ENCODE assay signal across 17 cellular contexts in genomic region chr4:151485541-151486131, GRCh38.
DNase-seq lines count a peak whose midpoint lies in the region; ATAC-seq and TF ChIP-seq lines count a peak whose summit lies in the region.
"Had no signal": no experiment of that assay in that cellular context is flagged by ENCODE, and none has a peak within 500 bp of the region (broad histone marks: within the 10 kb centered on the region; RNA-seq: fewer than 3 reads in every experiment).

No MANE protein-coding gene starts in this region.

- H3K4me2 ChIP-seq in neuronal stem cell (ENCODE audit: insufficient read depth, low read length, poor library complexity, severe bottlenecking), result no peak overlapping the region

- no peak overlapping the region for H2AFZ ChIP-seq in neuronal stem cell (ENCODE audit: low read length)

- peaks cover under 1% of the 10 kb centered on the region for H3K9me3 ChIP-seq in endodermal cell (ENCODE audit: control insufficient read depth, low read length)
- peaks cover 0 to 1% of the 10 kb centered on the region in 2 donors for H3K9me3 ChIP-seq in neuronal stem cell (replicated peaks in 1 of 2; ENCODE audit: control insufficient read depth in 2 of 2, insufficient read depth in 1 of 2, low read depth in 1 of 2, low read length in 2 of 2)
- H3K9me3 ChIP-seq in naive thymus-derived CD4-positive, alpha-beta T cell (ENCODE audit: control insufficient read depth in 2 of 3, low read length in 3 of 3), result no peaks in the 10 kb centered on the region
- no peaks in the 10 kb centered on the region for H3K9me3 ChIP-seq in mucosa of descending colon
- H3K9me3 ChIP-seq: adrenal gland, esophagus muscularis mucosa had no signal

- CTCF ChIA-PET in naive thymus-derived CD4-positive, alpha-beta T cell (lab: Charles Lee), result no interaction called here

- peaks cover 2% of the 10 kb centered on the region for H3K36me3 Mint-ChIP-seq in endodermal cell (ENCODE audit: low read depth)
- peaks cover 0 to 20% (median 11%) of the 10 kb centered on the region in 5 donors for H3K36me3 Mint-ChIP-seq in naive thymus-derived CD4-positive, alpha-beta T cell

- no peaks in the 10 kb centered on the region for H3K27me3 ChIP-seq in endodermal cell (ENCODE audit: control insufficient read depth, insufficient read depth, low read length, poor library complexity, severe bottlenecking)
- H3K27me3 ChIP-seq in neuronal stem cell (ENCODE audit: control insufficient read depth in 3 of 3, insufficient read depth in 3 of 3, low read depth in 1 of 3, low read length in 3 of 3), result no peaks in the 10 kb centered on the region
- no peaks in the 10 kb centered on the region for H3K27me3 ChIP-seq in naive thymus-derived CD4-positive, alpha-beta T cell (ENCODE audit: control insufficient read depth in 2 of 2, insufficient read depth in 2 of 2, low read length in 2 of 2)
- H3K27me3 ChIP-seq: adrenal gland, esophagus muscularis mucosa had no signal

- H4K8ac ChIP-seq in neuronal stem cell (ENCODE audit: low read depth, low read length), result no peak overlapping the region

- H3K9me3 Mint-ChIP-seq in endodermal cell, result no peaks in the 10 kb centered on the region
- peaks cover 0 to 21% (median 8%) of the 10 kb centered on the region in 11 donors for H3K9me3 Mint-ChIP-seq in naive thymus-derived CD4-positive, alpha-beta T cell
- H3K9me3 Mint-ChIP-seq: neural crest cell had no signal

- H3K27ac ChIP-seq in endodermal cell (ENCODE audit: low read depth, low read length) (no peak overlapping the region), neuronal stem cell (replicated peaks; ENCODE audit: low read length) (no peak overlapping the region)
- H3K27ac ChIP-seq in naive thymus-derived CD4-positive, alpha-beta T cell (ENCODE audit: low read depth, low read length), result no peak overlapping the region
- H3K27ac ChIP-seq: adrenal gland, esophagus muscularis mucosa had no signal

- no peak overlapping the region for H2AK5ac ChIP-seq in neuronal stem cell (ENCODE audit: low read depth, low read length)

- H3K4ac ChIP-seq in neuronal stem cell (ENCODE audit: low read length), result no peak overlapping the region

- intact Hi-C loops in naive thymus-derived CD4-positive, alpha-beta T cell (cut with micrococcal nuclease), result no loop called here
- intact Hi-C loops in mucosa of descending colon (cut with DNase I, micrococcal nuclease), result no loop called here

- no peak for ATAC-seq in naive thymus-derived CD4-positive, alpha-beta T cell
- no peak for ATAC-seq in mucosa of descending colon
- ATAC-seq: left ventricle myocardium superior had no signal

- no peak overlapping the region for H2BK120ac ChIP-seq in neuronal stem cell (ENCODE audit: low read depth, low read length)

- no peak overlapping the region for H2BK5ac ChIP-seq in neuronal stem cell (ENCODE audit: low read length)

- TF ChIP-seq CTCF in endodermal cell (conservative IDR thresholded peaks at IDR 0.05) (no peak), mucosa of descending colon (IDR thresholded peaks at IDR 0.05) (no peak)

- H3K79me1 ChIP-seq in neuronal stem cell (ENCODE audit: low read depth, low read length), result no peaks in the 10 kb centered on the region

- no peak overlapping the region for H3K4me3 Mint-ChIP-seq in endodermal cell
- H3K4me3 Mint-ChIP-seq in naive thymus-derived CD4-positive, alpha-beta T cell, result no peak overlapping the region
- H3K4me3 Mint-ChIP-seq: neural crest cell had no signal

- H3K27ac Mint-ChIP-seq in endodermal cell, result peak overlapping the region; percentile 88
- H3K27ac Mint-ChIP-seq in naive thymus-derived CD4-positive, alpha-beta T cell, result no peak overlapping the region

- H3K36me3 ChIP-seq in endodermal cell (ENCODE audit: control insufficient read depth, insufficient read depth, low read length) (no peaks in the 10 kb centered on the region), neuronal stem cell (replicated peaks in 1 of 2; ENCODE audit: control insufficient read depth in 2 of 2, insufficient read depth in 2 of 2, low read length in 2 of 2) (no peaks in the 10 kb centered on the region), mucosa of descending colon (ENCODE audit: low read depth) (no peaks in the 10 kb centered on the region)
- no peaks in the 10 kb centered on the region for H3K36me3 ChIP-seq in naive thymus-derived CD4-positive, alpha-beta T cell (ENCODE audit: control insufficient read depth in 2 of 3, insufficient read depth in 3 of 3, low read length in 3 of 3)
- H3K36me3 ChIP-seq: adrenal gland, esophagus muscularis mucosa had no signal

- no peak overlapping the region for H4K91ac ChIP-seq in neuronal stem cell (ENCODE audit: low read depth, low read length, poor library complexity)

- no peak overlapping the region for H2BK15ac ChIP-seq in neuronal stem cell (ENCODE audit: low read length)

- no peak overlapping the region for H3K14ac ChIP-seq in neuronal stem cell (ENCODE audit: low read length)

- POLR2A ChIA-PET in naive thymus-derived CD4-positive, alpha-beta T cell (lab: Charles Lee), result no interaction called here

- WGBS in endodermal cell (ENCODE audit: insufficient coverage in 1 of 2, insufficient read length in 1 of 2), 2 experiments, result 93 to 96% methylated on average over 9 of the region's 9 CpGs
- WGBS in neuronal stem cell (ENCODE audit: extremely low coverage in 2 of 2, insufficient read length in 2 of 2, insufficient replicate concordance in 1 of 2), 2 donors, result no CpG with 5 or more reads among the region's 9 CpGs

- H3K27me3 Mint-ChIP-seq in endodermal cell (ENCODE audit: insufficient read depth), result no peaks in the 10 kb centered on the region
- H3K27me3 Mint-ChIP-seq in naive thymus-derived CD4-positive, alpha-beta T cell, result peaks cover 5 to 25% (median 11%) of the 10 kb centered on the region in 5 donors

- H2BK12ac ChIP-seq in neuronal stem cell (ENCODE audit: low read length), result no peak overlapping the region

- H3K4me1 Mint-ChIP-seq in endodermal cell, result peaks cover 24% of the 10 kb centered on the region
- no peaks in the 10 kb centered on the region for H3K4me1 Mint-ChIP-seq in naive thymus-derived CD4-positive, alpha-beta T cell
- H3K4me1 Mint-ChIP-seq: neural crest cell had no signal

- H3K9ac ChIP-seq in endodermal cell (ENCODE audit: extremely low read depth, low read length, poor library complexity, severe bottlenecking), result no peak overlapping the region
- H3K9ac ChIP-seq in neuronal stem cell (ENCODE audit: low read depth, low read length, poor library complexity), result no peak overlapping the region

- H3K18ac ChIP-seq in neuronal stem cell (ENCODE audit: low read length), result peak overlapping the region; percentile 13

- H3K4me3 ChIP-seq in endodermal cell (ENCODE audit: low read length) (no peak overlapping the region), neuronal stem cell (ENCODE audit: low read length in 2 of 2) (no peak overlapping the region), mucosa of descending colon (no peak overlapping the region)
- no peak overlapping the region for H3K4me3 ChIP-seq in naive thymus-derived CD4-positive, alpha-beta T cell (ENCODE audit: low read length)
- H3K4me3 ChIP-seq: adrenal gland, esophagus muscularis mucosa, skin epidermis had no signal

- H3K4me1 ChIP-seq in endodermal cell (ENCODE audit: control insufficient read depth, insufficient read depth, low read length) (no peaks in the 10 kb centered on the region), neuronal stem cell (ENCODE audit: control insufficient read depth in 2 of 2, insufficient read depth in 1 of 2, low read depth in 1 of 2, low read length in 2 of 2) (no peaks in the 10 kb centered on the region), mucosa of descending colon (ENCODE audit: low read depth) (no peaks in the 10 kb centered on the region)
- no peaks in the 10 kb centered on the region for H3K4me1 ChIP-seq in naive thymus-derived CD4-positive, alpha-beta T cell (ENCODE audit: control insufficient read depth in 2 of 2, insufficient read depth in 2 of 2, low read length in 2 of 2)

- DNase-seq in EH (ENCODE audit: low read depth) (peak; percentile 20), LHCN-M2 (ENCODE audit: low read depth) (peak; percentile 45), endodermal cell (peak; percentile 59), neuronal stem cell (ENCODE audit: low spot score) (no peak), mucosa of descending colon (no peak), NCI-H2081 treated with DMSO at 0.1 percent for 48 hours (lab: John Stamatoyannopoulos, UW) (no peak)
- no peak for DNase-seq in naive thymus-derived CD4-positive, alpha-beta T cell
- DNase-seq in activated CD8-positive, alpha-beta memory T cell treated with anti-CD3 and anti-CD28 coated beads for 24 hours, result no peak
- DNase-seq: activated CD4-positive, alpha-beta T cell treated with anti-CD3 and anti-CD28 coated beads, Interleukin-2, amount 50 U/mL, for 1 hour; adrenal gland; left ventricle myocardium superior; SHP77; stimulated activated naive CD4-positive, alpha-beta T cell treated with Interleukin-2 at 50 U/mL for 16 hours; T1000 had no signal

- H3K23ac ChIP-seq in neuronal stem cell (ENCODE audit: low read depth, low read length, poor library complexity), result no peak overlapping the region

Comparison
In these comparisons a context has a peak if more than half of its experiments do, and no peak if none do; other contexts are left out.
1. DNase-seq: peak in EH (single experiment), LHCN-M2 (single experiment) and endodermal cell (single experiment); none in neuronal stem cell (single experiment), naive thymus-derived CD4-positive, alpha-beta T cell (0 of 9), mucosa of descending colon (0 of 3), activated CD8-positive, alpha-beta memory T cell treated with anti-CD3 and anti-CD28 coated beads for 24 hours (single experiment) and NCI-H2081 treated with DMSO at 0.1 percent for 48 hours (single experiment).